ENCODE assay signal across 8 cellular contexts in genomic region chr16:71722801-71723536, GRCh38. TPM values are rescaled to one million over a fixed set of nuclear protein-coding genes. Genes with fewer than 3 reads are reported as not detected.
DNase-seq lines count a peak whose midpoint lies in the region; ATAC-seq and TF ChIP-seq lines count a peak whose summit lies in the region.

No MANE protein-coding gene starts in this region.

- 1% methylated on average over 50 to 59 of the region's 59 CpGs for WGBS in adipose tissue, 3 donors
- 0 to 1% methylated on average over 52 to 59 of the region's 59 CpGs for WGBS in heart right ventricle, 2 donors

- no peak; the same call in 1 of the 2 replicates for TF ChIP-seq EP300 in Ishikawa (IDR thresholded peaks at IDR 0.05; ENCODE audit: borderline replicate concordance)

- ATAC-seq in GM21723 (IDR thresholded peaks at IDR 0.05; ENCODE audit: unreplicated experiment) (peak; percentile 40), heart right ventricle (peak; percentile 27 to 74 (median 65))

- H3K27ac Mint-ChIP-seq in progenitor cell of endocrine pancreas: peak overlapping the region; percentile 94

- H3K27me3 Mint-ChIP-seq in progenitor cell of endocrine pancreas: peaks cover 10% of the 10 kb centered on the region

- intact Hi-C loops in heart right ventricle (cut with DNase I) (loop anchor here in 1 of 10 donors (5.0 kb wide), 1 partner anchor 169 kb away; no protein-coding TSS in a partner anchor), vagina (cut with DNase I) (loop anchor here (10.0 kb wide), 2 partner anchors 82 to 162 kb away; partner anchors contain the start of genes AP1G1 and ZNF821)

- no peaks in the 10 kb centered on the region for H3K9me3 ChIP-seq in heart right ventricle
- no peaks in the 10 kb centered on the region for H3K9me3 ChIP-seq in vagina

- H3K27me3 ChIP-seq in heart right ventricle (peaks cover 0 to 14% (median 0%) of the 10 kb centered on the region in 7 donors), vagina (no peaks in the 10 kb centered on the region)

- H3K4me1 ChIP-seq in heart right ventricle (peaks cover 2 to 37% (median 28%) of the 10 kb centered on the region in 9 donors), vagina (peaks cover 21% of the 10 kb centered on the region)

- DNase-seq in ELF-1 (ENCODE audit: low read depth, low spot score) (peak; percentile 93), T follicular helper cell (ENCODE audit: low read depth) (peak; percentile 41), heart right ventricle (peak; percentile 65 to 67), progenitor cell of endocrine pancreas (ENCODE audit: low spot score, unreplicated experiment) (peak; percentile 62), vagina (ENCODE audit: extremely low spot score in 2 of 2) (no peak)

- no peaks in the 10 kb centered on the region for H3K36me3 Mint-ChIP-seq in progenitor cell of endocrine pancreas (ENCODE audit: insufficient read depth)

- H3K4me3 Mint-ChIP-seq in progenitor cell of endocrine pancreas (ENCODE audit: low read depth): peak overlapping the region; percentile 89

- H3K4me3 ChIP-seq in heart right ventricle (peak overlapping the region; percentile 40 to 87 (median 83)), vagina (peak overlapping the region; percentile 83 to 87)

- TF ChIP-seq CTCF in heart right ventricle (IDR thresholded peaks at IDR 0.05): no peak
- no peak for TF ChIP-seq CTCF in progenitor cell of endocrine pancreas (IDR thresholded peaks at IDR 0.05; ENCODE audit: unreplicated experiment)
- no peak for TF ChIP-seq CTCF in vagina (IDR thresholded peaks at IDR 0.05)

- TF ChIP-seq RAD21 in Ishikawa (IDR thresholded peaks at IDR 0.05; ENCODE audit: low read depth): no peak

- H3K27ac ChIP-seq in adipose tissue (ENCODE audit: low read depth, low read length) (peak overlapping the region; percentile 65), heart right ventricle (peak overlapping the region; percentile 50 to 94 (median 86)), vagina (peak overlapping the region; percentile 88)

- no peak for TF ChIP-seq POLR2A in vagina (IDR thresholded peaks at IDR 0.05)

- H3K4me1 Mint-ChIP-seq in progenitor cell of endocrine pancreas (ENCODE audit: low read depth): peaks cover 11% of the 10 kb centered on the region

- H3K9me3 Mint-ChIP-seq in progenitor cell of endocrine pancreas (ENCODE audit: low read depth): no peaks in the 10 kb centered on the region

- H3K36me3 ChIP-seq in heart right ventricle (peaks cover 0 to 10% (median 0%) of the 10 kb centered on the region in 9 donors), vagina (no peaks in the 10 kb centered on the region)

TF ChIP-seq in Ishikawa, 13 proteins besides CTCF, POLR2A, EP300 and RAD21:
- TF ChIP-seq CEBPB (IDR thresholded peaks at IDR 0.05) (peak; percentile 67), ZBTB7A (IDR thresholded peaks at IDR 0.05; ENCODE audit: low read depth) (peak; percentile 48), TAF1 (IDR thresholded peaks at IDR 0.05; ENCODE audit: low read depth) (no peak; the same call in 1 of the 2 replicates), NFIC (IDR thresholded peaks at IDR 0.05) (no peak), EGR1 (IDR thresholded peaks at IDR 0.05) (no peak)

RNA-seq across cellular contexts. Expression of gene PHLPP2, which starts 1.5 kb away (rescaled TPM):
- 1 to 10 TPM; 1.1 to 3.5 (median 1.6) TPM for polyA plus RNA-seq in adipose tissue
- total RNA-seq in heart right ventricle: 1 to 10 TPM; 1.9 to 5.3 (median 3.4) TPM
- 1 to 10 TPM in 1 of 2 donors, under 1 TPM in 1; 0.77 to 1.7 TPM for polyA plus RNA-seq in heart right ventricle
- 11.9 and 12.7 TPM in 2 replicates for total RNA-seq in progenitor cell of endocrine pancreas
- total RNA-seq in vagina: 6.4 TPM

Comparison
In these comparisons a context has a peak if more than half of its experiments do, and no peak if none do; other contexts are left out.
1. DNase-seq: peak in ELF-1 (single experiment), T follicular helper cell (single experiment), heart right ventricle (2 of 2) and progenitor cell of endocrine pancreas (single experiment); none in vagina (0 of 2).
2. Peak in every context shown above with its lines, with median percentiles within 50 percentile points of each other: H3K27ac ChIP-seq.